Comparison of ENCODE assay signal across 2 cellular contexts in genomic region chr1:12022036-12022435, GRCh38.
TF ChIP-seq lines count a peak whose summit lies in the region.

No MANE protein-coding gene starts in this region.

TF ChIP-seq in HEK293, 187 proteins besides CTCF, POLR2A, EP300 and RAD21:
- no peak for TF ChIP-seq ZFP41 (tag by site-specific recombination; IDR thresholded peaks at IDR 0.05; ENCODE audit: borderline replicate concordance)
- 0 out of 2 replicates have a peak, but pooled peaks have one; percentile 25 for TF ChIP-seq ZNF692 (tag by site-specific recombination; IDR thresholded peaks at IDR 0.05)
- peak; percentile 39 for TF ChIP-seq GLIS2 (tag by site-specific recombination; IDR thresholded peaks at IDR 0.05)
TF ChIP-seq in HEK293: peak in this region for 2.

TF ChIP-seq in GM12878, 131 proteins besides CTCF, POLR2A, EP300 and RAD21:
- TF ChIP-seq WRNIP1 (IDR thresholded peaks at IDR 0.05; ENCODE audit: borderline replicate concordance, low read depth, low read length) = no peak
- TF ChIP-seq TAF1 (IDR thresholded peaks at IDR 0.05; ENCODE audit: borderline replicate concordance, low read depth, low read length) = no peak
- no peak for TF ChIP-seq RAD51 (IDR thresholded peaks at IDR 0.05)
- TF ChIP-seq MLLT1 (IDR thresholded peaks at IDR 0.05) = no peak
- TF ChIP-seq NFXL1 (IDR thresholded peaks at IDR 0.05; ENCODE audit: borderline replicate concordance) = no peak
- TF ChIP-seq CHD4 (IDR thresholded peaks at IDR 0.05) = no peak
- no peak for TF ChIP-seq IRF3 (IDR thresholded peaks at IDR 0.05)
- TF ChIP-seq EZH2 (IDR thresholded peaks at IDR 0.05; ENCODE audit: borderline replicate concordance, control insufficient read depth, low read depth, low read length) = no peak
- no peak for TF ChIP-seq ZNF24 (IDR thresholded peaks at IDR 0.05)
- TF ChIP-seq BMI1 (IDR thresholded peaks at IDR 0.05; ENCODE audit: borderline replicate concordance) = no peak
